ENCODE assay signal across 8 cellular contexts in the genomic region with DNA sequence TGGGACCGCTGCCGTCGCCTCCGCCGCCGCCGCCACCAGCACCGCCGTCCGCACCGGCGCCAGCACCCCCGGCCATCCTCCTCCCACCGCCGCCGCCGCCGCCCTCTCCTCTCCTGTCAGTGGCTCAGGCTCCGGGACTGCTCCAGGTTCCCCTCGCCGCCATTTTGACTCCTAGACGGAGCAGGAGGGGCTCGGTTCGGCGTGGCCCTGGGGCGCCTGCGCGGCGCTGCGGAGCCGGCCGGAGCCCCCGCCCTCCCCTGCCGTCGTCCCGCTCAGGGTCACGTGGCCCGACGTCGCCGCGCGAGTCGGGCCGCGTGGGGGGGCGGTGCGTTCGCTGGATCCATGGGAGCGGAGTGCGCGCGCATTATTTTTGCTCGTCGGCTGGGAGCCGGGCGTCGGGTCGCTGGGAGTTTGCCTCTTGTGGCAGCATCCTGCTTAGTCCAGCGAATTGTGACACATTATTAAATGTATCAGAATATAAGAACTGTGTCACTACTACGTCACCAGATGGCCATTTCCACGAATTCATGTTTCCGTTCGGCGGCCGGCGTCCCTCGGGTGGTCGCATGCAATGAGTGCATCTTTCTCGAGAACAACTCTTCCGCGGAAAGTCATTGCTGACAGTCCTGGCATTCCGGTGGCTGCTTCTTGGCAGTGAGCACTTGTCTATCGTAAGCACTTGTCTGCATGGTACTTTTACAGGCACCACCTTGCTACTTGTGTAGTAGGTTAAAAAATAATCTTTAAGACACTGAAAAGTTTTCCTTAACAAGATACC. TPM values are rescaled to one million over a fixed set of nuclear protein-coding genes. Genes with fewer than 3 reads are reported as not detected.
A peak's percentile ranks its signal among the peaks of the same experiment; 100 is the strongest.
DNase-seq lines count a peak whose midpoint lies in the region; ATAC-seq, FAIRE-seq and TF ChIP-seq lines count a peak whose summit lies in the region.

A gene with protein sequence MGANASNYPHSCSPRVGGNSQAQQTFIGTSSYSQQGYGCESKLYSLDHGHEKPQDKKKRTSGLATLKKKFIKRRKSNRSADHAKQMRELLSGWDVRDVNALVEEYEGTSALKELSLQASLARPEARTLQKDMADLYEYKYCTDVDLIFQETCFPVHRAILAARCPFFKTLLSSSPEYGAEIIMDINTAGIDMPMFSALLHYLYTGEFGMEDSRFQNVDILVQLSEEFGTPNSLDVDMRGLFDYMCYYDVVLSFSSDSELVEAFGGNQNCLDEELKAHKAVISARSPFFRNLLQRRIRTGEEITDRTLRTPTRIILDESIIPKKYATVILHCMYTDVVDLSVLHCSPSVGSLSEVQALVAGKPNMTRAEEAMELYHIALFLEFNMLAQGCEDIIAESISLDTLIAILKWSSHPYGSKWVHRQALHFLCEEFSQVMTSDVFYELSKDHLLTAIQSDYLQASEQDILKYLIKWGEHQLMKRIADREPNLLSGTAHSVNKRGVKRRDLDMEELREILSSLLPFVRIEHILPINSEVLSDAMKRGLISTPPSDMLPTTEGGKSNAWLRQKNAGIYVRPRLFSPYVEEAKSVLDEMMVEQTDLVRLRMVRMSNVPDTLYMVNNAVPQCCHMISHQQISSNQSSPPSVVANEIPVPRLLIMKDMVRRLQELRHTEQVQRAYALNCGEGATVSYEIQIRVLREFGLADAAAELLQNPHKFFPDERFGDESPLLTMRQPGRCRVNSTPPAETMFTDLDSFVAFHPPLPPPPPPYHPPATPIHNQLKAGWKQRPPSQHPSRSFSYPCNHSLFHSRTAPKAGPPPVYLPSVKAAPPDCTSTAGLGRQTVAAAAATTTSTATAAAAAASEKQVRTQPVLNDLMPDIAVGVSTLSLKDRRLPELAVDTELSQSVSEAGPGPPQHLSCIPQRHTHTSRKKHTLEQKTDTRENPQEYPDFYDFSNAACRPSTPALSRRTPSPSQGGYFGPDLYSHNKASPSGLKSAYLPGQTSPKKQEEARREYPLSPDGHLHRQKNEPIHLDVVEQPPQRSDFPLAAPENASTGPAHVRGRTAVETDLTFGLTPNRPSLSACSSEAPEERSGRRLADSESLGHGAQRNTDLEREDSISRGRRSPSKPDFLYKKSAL (minus strand): TSS at position 184 of the 778 bp plus-strand sequence. CDS start 36,985 bp downstream, outside the sequence.

- 0% methylated on average over 32 of the region's 74 CpGs for WGBS in HepG2 (ENCODE audit: low lambda C conversion rate)

- peaks cover 8% of the 10 kb centered on the region; the same call in 1 of the 2 replicates for H3K9me3 ChIP-seq in HepG2 (ENCODE audit: low read length)

- peak; percentile 65 for FAIRE-seq in HepG2 (lab: Jason Lieb, UNC)

- no peaks in the 10 kb centered on the region; a peak in 1 of 5 replicates for H3K27me3 ChIP-seq in HepG2 (ENCODE audit: control insufficient read depth in 1 of 2, insufficient read depth in 2 of 2, low read length in 2 of 2)

- TF ChIP-seq EP300 in HepG2 (IDR thresholded peaks at IDR 0.05; ENCODE audit: low read depth in 2 of 2, low read length in 2 of 2), result no peak
- TF ChIP-seq EP300 in HepG2 (CRISPR knock-in tag; IDR thresholded peaks at IDR 0.05; ENCODE audit: borderline replicate concordance), result no peak

- H3K27me3 Mint-ChIP-seq in dendritic cell treated with granulocyte-macrophage colony-stimulating factor and Interleukin-4, amounts not matched to agents 40 ng/mL and 50 ng/mL, for 4 days, result no peaks in the 10 kb centered on the region

- H3K4me2 ChIP-seq in HepG2 (ENCODE audit: low read depth, low read length), result peak within 1 kb of the TSS; percentile 92

- TF ChIP-seq POLR2A in HepG2 (IDR thresholded peaks at IDR 0.05; ENCODE audit: insufficient read depth in 1 of 2, low read depth in 2 of 2, low read length in 2 of 2), result peak in 1 of 2 experiments; percentile 75; a peak in 2 of 4 replicates

- peak within 1 kb of the TSS; percentile 96 for H2AFZ ChIP-seq in HepG2 (ENCODE audit: low read length)

- H3K79me2 ChIP-seq in HepG2 (ENCODE audit: insufficient read depth, low read length), result peaks cover 46% of the 10 kb centered on the region

- H3K9me3 Mint-ChIP-seq in dendritic cell treated with granulocyte-macrophage colony-stimulating factor and Interleukin-4, amounts not matched to agents 40 ng/mL and 50 ng/mL, for 4 days, result no peaks in the 10 kb centered on the region

- intact Hi-C loops in dendritic cell treated with granulocyte-macrophage colony-stimulating factor and Interleukin-4, amounts not matched to agents 40 ng/mL and 50 ng/mL, for 4 days (cut with micrococcal nuclease), result loop anchor here (5.0 to 10.0 kb wide), 3 partner anchors 39 to 212 kb away; partner anchors contain the start of genes GON7 and UBR7
- intact Hi-C loops in HepG2 (cut with micrococcal nuclease; ENCODE audit: unreplicated experiment), result loop anchor here (5.0 to 10.0 kb wide), 2 partner anchors 48 to 126 kb away; partner anchors contain the start of genes GON7 and UBR7

- TF ChIP-seq CTCF in HepG2 (CRISPR knock-in tag; IDR thresholded peaks at IDR 0.05), result peak; percentile 9; the same call in 1 of the 2 replicates

- peak; percentile 73 for ATAC-seq in GM19397 (IDR thresholded peaks at IDR 0.05; ENCODE audit: unreplicated experiment)
- ATAC-seq in HG03565 (IDR thresholded peaks at IDR 0.05; ENCODE audit: unreplicated experiment), result peak; percentile 66
- ATAC-seq in HepG2, result peak; percentile 86

- POLR2A ChIA-PET in HepG2 (lab: Yijun Ruan, JAX), result no interaction called here

- H3K36me3 Mint-ChIP-seq in dendritic cell treated with granulocyte-macrophage colony-stimulating factor and Interleukin-4, amounts not matched to agents 40 ng/mL and 50 ng/mL, for 4 days (ENCODE audit: low read depth), result peaks cover 15% of the 10 kb centered on the region

- H3K27ac Mint-ChIP-seq in dendritic cell treated with granulocyte-macrophage colony-stimulating factor and Interleukin-4, amounts not matched to agents 40 ng/mL and 50 ng/mL, for 4 days, result peak within 1 kb of the TSS; percentile 93

- DNase-seq in CD1c-positive myeloid dendritic cell (ENCODE audit: extremely low spot score) (peak; percentile 100), NCI-H774 (lab: John Stamatoyannopoulos, UW) (peak; percentile 97), HepG2 (ENCODE audit: low spot score) (peak; percentile 90)
- DNase-seq in activated CD4-positive, alpha-beta T cell treated with anti-CD3 and anti-CD28 coated beads, Interleukin-2, amount 50 U/mL, for 4 hours, result peak; percentile 91 to 92
- peak; percentile 90 to 93 for DNase-seq in stimulated activated CD4-positive, alpha-beta T cell treated with anti-CD3 and anti-CD28 coated beads, Interleukin-2, amount 100 ng/mL, for 48 hours

- peak within 1 kb of the TSS; percentile 84 for H3K27ac ChIP-seq in HepG2 (ENCODE audit: extremely low read length, insufficient read depth, low read length)

- no peak; the same call in 1 of the 2 replicates for TF ChIP-seq RAD21 in HepG2 (CRISPR knock-in tag; IDR thresholded peaks at IDR 0.05)

- H3K4me3 ChIP-seq in HepG2 (replicated peaks in 1 of 3; ENCODE audit: insufficient read depth in 1 of 3, low read depth in 2 of 3, low read length in 3 of 3), result peak within 1 kb of the TSS; percentile 77 to 81 (median 79)

- no peaks in the 10 kb centered on the region for H3K36me3 ChIP-seq in HepG2 (replicated peaks in 1 of 2; ENCODE audit: control insufficient read depth in 1 of 2, insufficient read depth in 2 of 2, low read length in 2 of 2)

- peaks cover 48% of the 10 kb centered on the region for H3K4me1 ChIP-seq in HepG2 (ENCODE audit: insufficient read depth, low read length)

- H4K20me1 ChIP-seq in HepG2 (ENCODE audit: insufficient read depth, low read length), result peaks cover 21% of the 10 kb centered on the region

- H3K4me3 Mint-ChIP-seq in dendritic cell treated with granulocyte-macrophage colony-stimulating factor and Interleukin-4, amounts not matched to agents 40 ng/mL and 50 ng/mL, for 4 days, result peak within 1 kb of the TSS; percentile 85

- H3K4me1 Mint-ChIP-seq in dendritic cell treated with granulocyte-macrophage colony-stimulating factor and Interleukin-4, amounts not matched to agents 40 ng/mL and 50 ng/mL, for 4 days (ENCODE audit: low read depth), result peaks cover 41% of the 10 kb centered on the region

- CTCF ChIA-PET in HepG2 (lab: Yijun Ruan, JAX; ENCODE audit: low intra/inter-chr PET ratio, low total read pairs), result no interaction called here

- H3K9ac ChIP-seq in HepG2 (ENCODE audit: insufficient read depth, low read depth, low read length), result peak within 1 kb of the TSS; percentile 87

- BruUV-seq in HepG2 (replicated peaks; lab: Mats Ljungman, UMichigan), result TSS peak; percentile 70

- in situ Hi-C loops in HepG2 (cut with HindIII; ENCODE audit: extremely low pct_ligation_motif_present, low pct_unique_long_range_greater_than_20kb), result no loop called here

TF ChIP-seq in HepG2, 621 proteins besides CTCF, POLR2A, EP300 and RAD21 (continues in another document):
- no peak for TF ChIP-seq ZNF550 (CRISPR knock-in tag; IDR thresholded peaks at IDR 0.05; ENCODE audit: borderline replicate concordance)

RNA-seq across cellular contexts. Expression of the gene that starts here (rescaled TPM):
- 15.2 and 19.9 TPM in 2 replicates for total RNA-seq in HepG2 (2016; rRNA removed; fragmentation: Illumina TruSeq; extraction: Trizol)
- total RNA-seq in HepG2 (2016; cell fraction: cytosol; rRNA removed; fragmentation: Illumina TruSeq; extraction: Trizol; ENCODE audit: low read depth), result 25.9 and 26.4 TPM in 2 replicates
- total RNA-seq in HepG2 (2016; cell fraction: insoluble cytoplasmic fraction; rRNA removed; fragmentation: Illumina TruSeq; extraction: Trizol), result 12.9 and 17.5 TPM in 2 replicates
- total RNA-seq in HepG2 (2016; cell fraction: membrane; rRNA removed; fragmentation: Illumina TruSeq; extraction: Trizol), result 21.6 and 25.2 TPM in 2 replicates
- total RNA-seq in HepG2 (2016; cell fraction: nucleus; rRNA removed; fragmentation: Illumina TruSeq; extraction: Trizol), result 14.3 and 17.4 TPM in 2 replicates
- polyA plus RNA-seq in HepG2 (2011; rRNA removed), result 9.7 and 11.6 TPM in 2 replicates
- polyA plus RNA-seq in HepG2 (2011; cell fraction: cytosol; rRNA removed), result 7.2 and 8.0 TPM in 2 replicates
- 7.6 and 8.4 TPM in 2 replicates for polyA plus RNA-seq in HepG2 (2011; cell fraction: nucleus; rRNA removed)
- 8.0 and 8.5 TPM in 2 replicates for polyA plus RNA-seq in HepG2 (2012)
- polyA plus RNA-seq in HepG2 (2016; cell fraction: cytosol; fragmentation: Illumina TruSeq; extraction: Trizol; ENCODE audit: low read depth), result 2.0 and 2.3 TPM in 2 replicates
- 13.9 and 15.1 TPM in 2 replicates for polyA plus RNA-seq in HepG2 (2016; cell fraction: insoluble cytoplasmic fraction; fragmentation: Illumina TruSeq; extraction: Trizol; ENCODE audit: low read depth)
- 6.0 and 7.2 TPM in 2 replicates for polyA plus RNA-seq in HepG2 (2016; cell fraction: membrane; fragmentation: Illumina TruSeq; extraction: Trizol; ENCODE audit: low read depth)
- polyA plus RNA-seq in HepG2 (2016; cell fraction: nucleus; fragmentation: Illumina TruSeq; extraction: Trizol; ENCODE audit: insufficient read depth, low read depth), result 19.2 and 19.5 TPM in 2 replicates
- polyA minus RNA-seq in HepG2 (2011; rRNA and poly(A)+ RNA removed; ENCODE audit: low replicate concordance), result 28.3 and 39.7 TPM in 2 replicates
- polyA minus RNA-seq in HepG2 (2011; cell fraction: cytosol; rRNA and poly(A)+ RNA removed), result 13.5 and 16.3 TPM in 2 replicates
- 18.5 and 23.7 TPM in 2 replicates for polyA minus RNA-seq in HepG2 (2011; cell fraction: nucleus; rRNA and poly(A)+ RNA removed)

Comparison
In these comparisons a context has a peak if more than half of its experiments do, and no peak if none do; other contexts are left out.
1. Peak in every context shown above with its lines: DNase-seq, ATAC-seq, H3K4me3 ChIP-seq and H3K27ac ChIP-seq.